ENCODE assay signal across 8 cellular contexts in genomic region chr17:20116683-20117309, GRCh38.
DNase-seq lines count a peak whose midpoint lies in the region; ATAC-seq and TF ChIP-seq lines count a peak whose summit lies in the region.
"Had no signal": no experiment of that assay in that cellular context is flagged by ENCODE, and none has a peak within 500 bp of the region (broad histone marks: within the 10 kb centered on the region; RNA-seq: fewer than 3 reads in every experiment).

No MANE protein-coding gene starts in this region.

- peak; percentile 62 for TF ChIP-seq CTCF in GM12865 (IDR thresholded peaks at IDR 0.05; ENCODE audit: insufficient read depth, low read depth, low read length, missing control alignments)
- peak; percentile 46 for TF ChIP-seq CTCF in activated B cell treated with CpG ODN at 0.5 μM for 24 hours (IDR thresholded peaks at IDR 0.05)
- peak; percentile 25 to 77 (median 70) for TF ChIP-seq CTCF in right lobe of liver (IDR thresholded peaks at IDR 0.05)

- no peak for TF ChIP-seq POLR2A in right lobe of liver (IDR thresholded peaks at IDR 0.05)

- H3K36me3 Mint-ChIP-seq in activated B cell treated with CpG ODN at 0.5 μM for 24 hours (ENCODE audit: low read depth): no peaks in the 10 kb centered on the region

- intact Hi-C loops in activated B cell treated with CpG ODN at 0.5 μM for 24 hours (cut with micrococcal nuclease): loop anchor here (1.0 to 5.0 kb wide), 2 partner anchors 124 to 604 kb away; no protein-coding TSS in a partner anchor
- intact Hi-C loops in right lobe of liver (cut with DNase I): loop anchor here in 1 of 2 donors (10.0 kb wide), 1 partner anchor 122 kb away; no protein-coding TSS in a partner anchor

- no peak overlapping the region for H3K27ac ChIP-seq in right lobe of liver
- H3K27ac ChIP-seq: epithelial cell of prostate had no signal

- no peaks in the 10 kb centered on the region for H3K4me1 Mint-ChIP-seq in activated B cell treated with CpG ODN at 0.5 μM for 24 hours

- CTCF ChIA-PET in activated B cell treated with CpG ODN at 0.5 μM for 24 hours (lab: Charles Lee): interaction anchor here (0.6 to 2.1 kb wide), 4 partner anchors 11 to 720 kb away, joined by 3 to 25 read pairs (median 5); no protein-coding TSS in a partner anchor

- peaks cover 5% of the 10 kb centered on the region for H3K27me3 Mint-ChIP-seq in activated B cell treated with CpG ODN at 0.5 μM for 24 hours

- no peaks in the 10 kb centered on the region for H3K27me3 ChIP-seq in right lobe of liver

- H3K4me3 Mint-ChIP-seq in activated B cell treated with CpG ODN at 0.5 μM for 24 hours: no peak overlapping the region

- H3K36me3 ChIP-seq in right lobe of liver: no peaks in the 10 kb centered on the region

- DNase-seq in GM12865 (ENCODE audit: low read depth) (peak; percentile 72), NAMALWA (ENCODE audit: low spot score) (peak; percentile 54), activated B cell treated with CpG ODN at 0.5 μM for 24 hours (peak; percentile 20), cerebellar cortex (ENCODE audit: low spot score) (peak; percentile 75), right lobe of liver (peak in 1 of 3 donors; percentile 59)
- DNase-seq in stimulated activated CD8-positive, alpha-beta memory T cell treated with anti-CD3 and anti-CD28 coated beads, Interleukin-2, amount 100 ng/mL, for 48 hours (ENCODE audit: low read depth in 2 of 2): peak; percentile 16 to 26

- H3K4me1 ChIP-seq in right lobe of liver: no peaks in the 10 kb centered on the region

- peak; percentile 65 for ATAC-seq in activated B cell treated with CpG ODN at 0.5 μM for 24 hours (ENCODE audit: low read depth)
- ATAC-seq in right lobe of liver: peak; percentile 88 to 95 (median 92)
- ATAC-seq in HG02610 (IDR thresholded peaks at IDR 0.05; ENCODE audit: unreplicated experiment): no peak

- H3K27ac Mint-ChIP-seq in activated B cell treated with CpG ODN at 0.5 μM for 24 hours: no peak overlapping the region

- 19% methylated on average over 8 of the region's 8 CpGs for WGBS in right lobe of liver (ENCODE audit: insufficient coverage, low coverage, low lambda C conversion rate, missing lambda C conversion rate)

- no peaks in the 10 kb centered on the region for H3K9me3 Mint-ChIP-seq in activated B cell treated with CpG ODN at 0.5 μM for 24 hours

- POLR2A ChIA-PET in activated B cell treated with CpG ODN at 0.5 μM for 24 hours (lab: Charles Lee): interaction anchor here (0.7 kb wide), 1 partner anchor 739 kb away, joined by 3 read pairs; the partner anchor contains the start of gene MAPK7

- H3K9me3 ChIP-seq in right lobe of liver: no peaks in the 10 kb centered on the region

- H3K4me3 ChIP-seq in GM12865 (ENCODE audit: low read depth, low read length) (no peak overlapping the region), right lobe of liver (no peak overlapping the region)
